Comparison of ENCODE assay signal across 21 cellular contexts in the genomic region with DNA sequence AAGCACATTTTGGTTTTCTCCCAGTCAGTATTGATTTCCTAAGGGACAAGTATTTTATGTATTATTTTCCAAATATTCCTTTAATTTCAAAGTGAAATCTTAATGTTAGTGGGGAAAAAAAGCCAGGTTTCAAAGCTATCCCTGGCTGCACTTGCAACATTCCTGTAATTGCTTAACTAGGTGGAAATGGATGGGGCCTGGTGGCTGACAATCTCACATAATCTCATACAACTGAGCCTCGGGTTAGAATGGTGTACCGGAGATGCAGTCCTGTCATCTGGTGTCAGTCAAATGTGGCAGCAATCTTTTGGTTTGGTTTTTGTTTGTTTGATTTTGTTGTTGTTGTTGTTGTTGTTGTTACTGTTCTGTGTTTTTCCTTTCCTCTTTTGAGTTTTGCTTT. TPM values are rescaled to one million over a fixed set of nuclear protein-coding genes. Genes with fewer than 3 reads are reported as not detected.
DNase-seq lines count a peak whose midpoint lies in the region; ATAC-seq and TF ChIP-seq lines count a peak whose summit lies in the region.
"Had no signal": no experiment of that assay in that cellular context is flagged by ENCODE, and none has a peak within 500 bp of the region (broad histone marks: within the 10 kb centered on the region; RNA-seq: fewer than 3 reads in every experiment).

No MANE protein-coding gene starts in this region.

- H3K9me3 ChIP-seq in SK-N-SH (no peaks in the 10 kb centered on the region), BE2C (no peaks in the 10 kb centered on the region)
- H3K9me3 ChIP-seq: A549, BLaER1, HAP-1 had no signal

- peak overlapping the region; percentile 64 for H3K27ac Mint-ChIP-seq in progenitor cell of endocrine pancreas
- H3K27ac Mint-ChIP-seq: CD14-positive monocyte had no signal

- H3K36me3 ChIP-seq in SK-N-SH (replicated peaks in 1 of 2; ENCODE audit: control insufficient read depth in 1 of 2, insufficient read depth in 2 of 2, low read length in 1 of 2) (peaks cover 75 to 76% of the 10 kb centered on the region in 2 experiments), BE2C (peaks cover 54% of the 10 kb centered on the region)

- DNase-seq in SK-N-SH = peak; percentile 48
- peak; percentile 10 for DNase-seq in BE2C
- peak; percentile 14 for DNase-seq in amniotic epithelial cell (ENCODE audit: low read depth)
- DNase-seq in progenitor cell of endocrine pancreas (ENCODE audit: low spot score, unreplicated experiment) = no peak
- no peak for DNase-seq in NCI-H146 (lab: John Stamatoyannopoulos, UW)
- DNase-seq: AML-193; CD4-positive, alpha-beta memory T cell; DMS153; DMS79; GDM1; GM23248 had no signal

- WGBS in SK-N-SH (ENCODE audit: low lambda C conversion rate) = 70% methylated on average over 2 of the region's 2 CpGs

- no peaks in the 10 kb centered on the region for H3K9me3 Mint-ChIP-seq in progenitor cell of endocrine pancreas (ENCODE audit: low read depth)
- H3K9me3 Mint-ChIP-seq: CD14-positive monocyte; CD4-positive, alpha-beta memory T cell had no signal

- peaks cover 1% of the 10 kb centered on the region for H3K4me1 Mint-ChIP-seq in progenitor cell of endocrine pancreas (ENCODE audit: low read depth)
- H3K4me1 Mint-ChIP-seq: CD14-positive monocyte had no signal

- no peaks in the 10 kb centered on the region for H3K27me3 ChIP-seq in SK-N-SH (ENCODE audit: insufficient read depth)
- H3K27me3 ChIP-seq in BE2C = no peaks in the 10 kb centered on the region
- H3K27me3 ChIP-seq: BLaER1 had no signal

- H3K4me3 ChIP-seq in SK-N-SH (ENCODE audit: low read depth in 2 of 2, low read length in 1 of 2) (no peak overlapping the region), BE2C (ENCODE audit: low read depth, low read length) (no peak overlapping the region)
- H3K4me3 ChIP-seq: A549, BLaER1, GM23248, HAP-1 had no signal

- no peaks in the 10 kb centered on the region for H4K20me1 ChIP-seq in SK-N-SH (ENCODE audit: insufficient read depth)

- H3F3A ChIP-seq in SK-N-SH (replicated peaks; ENCODE audit: insufficient read depth) = peaks cover 4% of the 10 kb centered on the region

- TF ChIP-seq RAD21 in SK-N-SH (IDR thresholded peaks at IDR 0.05; ENCODE audit: low read length) = no peak

- TF ChIP-seq EP300 in SK-N-SH (IDR thresholded peaks at IDR 0.05; ENCODE audit: borderline replicate concordance in 1 of 2, low read depth in 1 of 2, low read length in 1 of 2) = peak in 1 of 2 experiments; percentile 45; a peak in 1 of 4 replicates

- CTCF ChIA-PET in SK-N-SH (lab: Yijun Ruan, JAX) = interaction anchor here (1.0 to 2.2 kb wide), 2 partner anchors 102 to 119 kb away, joined by 3 to 10 read pairs; no protein-coding TSS in a partner anchor

- H3K9me2 ChIP-seq in SK-N-SH = no peaks in the 10 kb centered on the region

- H3K9ac ChIP-seq in SK-N-SH = no peak overlapping the region
- H3K9ac ChIP-seq: BLaER1, GM23248 had no signal

- H3K79me2 ChIP-seq in SK-N-SH (ENCODE audit: insufficient read depth) = no peaks in the 10 kb centered on the region

- no peak overlapping the region for H2AFZ ChIP-seq in SK-N-SH (ENCODE audit: low read depth)
- H2AFZ ChIP-seq: GM23248 had no signal

- H3K4me1 ChIP-seq in SK-N-SH (ENCODE audit: control insufficient read depth in 1 of 2, insufficient read depth in 2 of 2, low read depth in 1 of 2, low read length in 1 of 2) (peaks cover 0 to 9% of the 10 kb centered on the region in 2 experiments; a peak in 2 of 4 replicates), BE2C (no peaks in the 10 kb centered on the region)
- H3K4me1 ChIP-seq: A549, BLaER1, HAP-1 had no signal

- no peak overlapping the region for H3K4me2 ChIP-seq in SK-N-SH
- H3K4me2 ChIP-seq: A549, BLaER1 had no signal

- peaks cover 24% of the 10 kb centered on the region for H3K36me3 Mint-ChIP-seq in progenitor cell of endocrine pancreas (ENCODE audit: insufficient read depth)

- no peak for ATAC-seq in SK-N-SH treated with all-trans-retinoic acid at 6 μM for 48 hours
- ATAC-seq in GM18907 (IDR thresholded peaks at IDR 0.05; ENCODE audit: unreplicated experiment) = no peak
- ATAC-seq: A549 had no signal

- H3K27ac ChIP-seq in SK-N-SH (ENCODE audit: low read depth in 2 of 2, low read length in 1 of 2) = peak overlapping the region in 1 of 2 experiments; percentile 0; a peak in 1 of 4 replicates
- H3K27ac ChIP-seq: 22Rv1, A549, BLaER1, GM23248 had no signal

- POLR2A ChIA-PET in SK-N-SH (lab: Yijun Ruan, JAX) = no interaction called here

- no peak overlapping the region for H3K4me3 Mint-ChIP-seq in progenitor cell of endocrine pancreas (ENCODE audit: low read depth)
- H3K4me3 Mint-ChIP-seq: CD14-positive monocyte; CD4-positive, alpha-beta memory T cell had no signal

- H3K27me3 Mint-ChIP-seq in progenitor cell of endocrine pancreas = no peaks in the 10 kb centered on the region
- H3K27me3 Mint-ChIP-seq: CD4-positive, alpha-beta memory T cell had no signal

- TF ChIP-seq CTCF in SK-N-SH (IDR thresholded peaks at IDR 0.05) (no peak), BE2C (IDR thresholded peaks at IDR 0.05; ENCODE audit: low read depth, low read length) (no peak), progenitor cell of endocrine pancreas (IDR thresholded peaks at IDR 0.05; ENCODE audit: unreplicated experiment) (no peak)

TF ChIP-seq in SK-N-SH, 30 proteins besides CTCF, POLR2A, EP300 and RAD21:
- no peak for TF ChIP-seq TEAD4 (IDR thresholded peaks at IDR 0.05; ENCODE audit: borderline replicate concordance, insufficient read depth)
- TF ChIP-seq RCOR1 (IDR thresholded peaks at IDR 0.05; ENCODE audit: low read length) = peak; percentile 61; the same call in 1 of the 2 replicates
- peak; percentile 75 for TF ChIP-seq GATA2 (CRISPR knock-in tag; IDR thresholded peaks at IDR 0.05)
- TF ChIP-seq MXI1 (IDR thresholded peaks at IDR 0.05; ENCODE audit: low read depth, low read length) = peak; percentile 68; the same call in 1 of the 2 replicates

TF ChIP-seq in SK-N-SH treated with all-trans-retinoic acid at 6 μM for 48 hours, 23 proteins besides CTCF, POLR2A, EP300 and RAD21 (continues in another document):
- TF ChIP-seq ZNF565 (CRISPR knock-in tag; conservative IDR thresholded peaks at IDR 0.05; ENCODE audit: low read depth) (no peak), ZFP30 (CRISPR knock-in tag; IDR thresholded peaks at IDR 0.05) (no peak), OSR1 (CRISPR knock-in tag; IDR thresholded peaks at IDR 0.05) (no peak), ZNF70 (CRISPR knock-in tag; IDR thresholded peaks at IDR 0.05) (no peak), ESRRG (CRISPR knock-in tag; IDR thresholded peaks at IDR 0.05) (no peak), BACH2 (CRISPR knock-in tag; IDR thresholded peaks at IDR 0.05; ENCODE audit: borderline replicate concordance) (no peak), RARB (CRISPR knock-in tag; IDR thresholded peaks at IDR 0.05) (no peak), ZC3H10 (CRISPR knock-in tag; IDR thresholded peaks at IDR 0.05) (no peak), ARNTL (CRISPR knock-in tag; IDR thresholded peaks at IDR 0.05; ENCODE audit: borderline replicate concordance, low read depth) (no peak), PPARA (CRISPR knock-in tag; IDR thresholded peaks at IDR 0.05; ENCODE audit: borderline replicate concordance) (no peak)
- TF ChIP-seq, protein P1, sequence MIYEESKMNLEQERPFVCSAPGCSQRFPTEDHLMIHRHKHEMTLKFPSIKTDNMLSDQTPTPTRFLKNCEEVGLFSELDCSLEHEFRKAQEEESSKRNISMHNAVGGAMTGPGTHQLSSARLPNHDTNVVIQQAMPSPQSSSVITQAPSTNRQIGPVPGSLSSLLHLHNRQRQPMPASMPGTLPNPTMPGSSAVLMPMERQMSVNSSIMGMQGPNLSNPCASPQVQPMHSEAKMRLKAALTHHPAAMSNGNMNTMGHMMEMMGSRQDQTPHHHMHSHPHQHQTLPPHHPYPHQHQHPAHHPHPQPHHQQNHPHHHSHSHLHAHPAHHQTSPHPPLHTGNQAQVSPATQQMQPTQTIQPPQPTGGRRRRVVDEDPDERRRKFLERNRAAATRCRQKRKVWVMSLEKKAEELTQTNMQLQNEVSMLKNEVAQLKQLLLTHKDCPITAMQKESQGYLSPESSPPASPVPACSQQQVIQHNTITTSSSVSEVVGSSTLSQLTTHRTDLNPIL (CRISPR knock-in tag; IDR thresholded peaks at IDR 0.05; ENCODE audit: low read depth) = no peak
- TF ChIP-seq, protein P2, sequence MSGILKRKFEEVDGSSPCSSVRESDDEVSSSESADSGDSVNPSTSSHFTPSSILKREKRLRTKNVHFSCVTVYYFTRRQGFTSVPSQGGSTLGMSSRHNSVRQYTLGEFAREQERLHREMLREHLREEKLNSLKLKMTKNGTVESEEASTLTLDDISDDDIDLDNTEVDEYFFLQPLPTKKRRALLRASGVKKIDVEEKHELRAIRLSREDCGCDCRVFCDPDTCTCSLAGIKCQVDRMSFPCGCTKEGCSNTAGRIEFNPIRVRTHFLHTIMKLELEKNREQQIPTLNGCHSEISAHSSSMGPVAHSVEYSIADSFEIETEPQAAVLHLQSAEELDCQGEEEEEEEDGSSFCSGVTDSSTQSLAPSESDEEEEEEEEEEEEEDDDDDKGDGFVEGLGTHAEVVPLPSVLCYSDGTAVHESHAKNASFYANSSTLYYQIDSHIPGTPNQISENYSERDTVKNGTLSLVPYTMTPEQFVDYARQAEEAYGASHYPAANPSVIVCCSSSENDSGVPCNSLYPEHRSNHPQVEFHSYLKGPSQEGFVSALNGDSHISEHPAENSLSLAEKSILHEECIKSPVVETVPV (CRISPR knock-in tag; IDR thresholded peaks at IDR 0.05) = no peak

RNA-seq across cellular contexts. Expression of gene KDM1A, which starts 46.1 kb away (rescaled TPM):
- polyA plus RNA-seq in SK-N-SH (2012; rRNA removed) = 71.0 and 78.5 TPM in 2 replicates
- polyA plus RNA-seq in SK-N-SH (2012; cell fraction: cytosol; rRNA removed) = 69.1 and 70.9 TPM in 2 replicates
- polyA plus RNA-seq in SK-N-SH (2012; cell fraction: nucleus; rRNA removed) = 76.0 and 95.0 TPM in 2 replicates
- polyA plus RNA-seq in BE2C (2012; ENCODE audit: insufficient read depth, insufficient read length, low read depth) = 53.9 TPM
- total RNA-seq in progenitor cell of endocrine pancreas = 190 and 197 TPM in 2 replicates

RNA-seq across cellular contexts. Expression of gene TEX46, which starts 49.7 kb away (rescaled TPM):
- 0.20 TPM in 1 of 2 replicates, not detected in the other for polyA plus RNA-seq in SK-N-SH (2012; rRNA removed)
- not detected in 2 replicates for polyA plus RNA-seq in SK-N-SH (2012; cell fraction: cytosol; rRNA removed)
- 0.39 and 0.59 TPM in 2 replicates for polyA plus RNA-seq in SK-N-SH (2012; cell fraction: nucleus; rRNA removed)
- not detected for polyA plus RNA-seq in BE2C (2012; ENCODE audit: insufficient read depth, insufficient read length, low read depth)
- not detected in 2 replicates for total RNA-seq in progenitor cell of endocrine pancreas
- total RNA-seq: Daoy, GM23248, H4, HT-29 had no signal
- polyA plus RNA-seq: A549; CD14-positive monocyte; CD4-positive, alpha-beta memory T cell; GM23248 had no signal

Comparison
In these comparisons a context has a peak if more than half of its experiments do, and no peak if none do; other contexts are left out.
1. DNase-seq: peak in SK-N-SH (single experiment), BE2C (single experiment) and amniotic epithelial cell (single experiment); none in progenitor cell of endocrine pancreas (single experiment) and NCI-H146 (single experiment).